8 cellular contexts compared by ENCODE assay signal in genomic region chr19:52570005-52570861, GRCh38. TPM values are rescaled to one million over a fixed set of nuclear protein-coding genes. Genes with fewer than 3 reads are reported as not detected.
DNase-seq lines count a peak whose midpoint lies in the region; ATAC-seq and TF ChIP-seq lines count a peak whose summit lies in the region.

Gene ZNF701, plus strand, starts transcription at chr19:52570287. Its CDS starts 3,861 bp downstream, at chr19:52574148.

- H3K4me3 ChIP-seq in DND-41 (ENCODE audit: low read depth in 1 of 2, low read length in 2 of 2): peak within 1 kb of the TSS; percentile 49 to 85
- peak within 1 kb of the TSS; percentile 65 for H3K4me3 ChIP-seq in GM23338
- peak within 1 kb of the TSS; percentile 81 for H3K4me3 ChIP-seq in left ventricle myocardium inferior
- H3K4me3 ChIP-seq in upper lobe of right lung: peak within 1 kb of the TSS; percentile 80

- H3K27ac Mint-ChIP-seq in GM23338 (peak within 1 kb of the TSS; percentile 95), progenitor cell of endocrine pancreas (peak within 1 kb of the TSS; percentile 99)

- peak; percentile 33 for TF ChIP-seq CTCF in DND-41 (IDR thresholded peaks at IDR 0.05; ENCODE audit: borderline replicate concordance, extremely low read depth, low read length, poor library complexity, severe bottlenecking)
- TF ChIP-seq CTCF in GM23338 (conservative IDR thresholded peaks at IDR 0.05; ENCODE audit: low read depth in 2 of 2): peak in 1 of 2 experiments; percentile 13; a peak in 1 of 4 replicates
- peak; percentile 58 for TF ChIP-seq CTCF in left ventricle myocardium inferior (IDR thresholded peaks at IDR 0.05; ENCODE audit: borderline replicate concordance)
- peak; percentile 25 for TF ChIP-seq CTCF in progenitor cell of endocrine pancreas (IDR thresholded peaks at IDR 0.05; ENCODE audit: unreplicated experiment)
- TF ChIP-seq CTCF in upper lobe of right lung (IDR thresholded peaks at IDR 0.05): peak; percentile 33

- H3K4me3 Mint-ChIP-seq in GM23338: peak within 1 kb of the TSS; percentile 93
- peak within 1 kb of the TSS; percentile 97 for H3K4me3 Mint-ChIP-seq in progenitor cell of endocrine pancreas (ENCODE audit: low read depth)

- H4K20me1 ChIP-seq in DND-41 (ENCODE audit: insufficient read depth, low read length): peaks cover 13% of the 10 kb centered on the region; the same call in 1 of the 2 replicates
- peaks cover 9% of the 10 kb centered on the region for H4K20me1 ChIP-seq in GM23338 (replicated peaks; ENCODE audit: insufficient read depth)

- H3K9me2 ChIP-seq in GM23338 (ENCODE audit: insufficient read depth): no peaks in the 10 kb centered on the region

- intact Hi-C loops in left ventricle myocardium inferior (cut with micrococcal nuclease): no loop called here
- intact Hi-C loops in upper lobe of right lung (cut with DNase I): no loop called here

- peak within 1 kb of the TSS; percentile 83 for H3K9ac ChIP-seq in DND-41 (ENCODE audit: low read depth, low read length)

- H3K9me3 ChIP-seq in DND-41 (ENCODE audit: insufficient read depth, low read length, severe bottlenecking): no peaks in the 10 kb centered on the region
- H3K9me3 ChIP-seq in left ventricle myocardium inferior (replicated peaks): no peaks in the 10 kb centered on the region
- no peaks in the 10 kb centered on the region for H3K9me3 ChIP-seq in upper lobe of right lung

- H2AFZ ChIP-seq in DND-41 (ENCODE audit: low read depth, low read length): peak within 1 kb of the TSS; percentile 82
- H2AFZ ChIP-seq in GM23338: no peak within 1 kb of the TSS

- peaks cover 10% of the 10 kb centered on the region for H3F3A ChIP-seq in GM23338 (replicated peaks; ENCODE audit: low read depth)

- H3K27me3 Mint-ChIP-seq in GM23338 (ENCODE audit: insufficient read depth, low read depth, poor library complexity) (peaks cover 17% of the 10 kb centered on the region), progenitor cell of endocrine pancreas (no peaks in the 10 kb centered on the region)

- H3K4me2 ChIP-seq in DND-41 (ENCODE audit: insufficient read depth, low read length) (peak within 1 kb of the TSS; percentile 74), GM23338 (peak within 1 kb of the TSS; percentile 97)

- peaks cover 31% of the 10 kb centered on the region for H3K36me3 ChIP-seq in DND-41 (ENCODE audit: insufficient read depth, low read length)
- H3K36me3 ChIP-seq in GM23338 (ENCODE audit: insufficient read depth): peaks cover 8% of the 10 kb centered on the region
- peaks cover 32% of the 10 kb centered on the region for H3K36me3 ChIP-seq in left ventricle myocardium inferior
- H3K36me3 ChIP-seq in upper lobe of right lung: peaks cover 14% of the 10 kb centered on the region

- peaks cover 23% of the 10 kb centered on the region for H3K36me3 Mint-ChIP-seq in GM23338 (ENCODE audit: low read depth)
- H3K36me3 Mint-ChIP-seq in progenitor cell of endocrine pancreas (ENCODE audit: insufficient read depth): peaks cover 12% of the 10 kb centered on the region

- H3K9me3 Mint-ChIP-seq in GM23338: no peaks in the 10 kb centered on the region
- H3K9me3 Mint-ChIP-seq in progenitor cell of endocrine pancreas (ENCODE audit: low read depth): no peaks in the 10 kb centered on the region

- H3K79me2 ChIP-seq in DND-41 (ENCODE audit: insufficient read depth, low read length) (peaks cover 43% of the 10 kb centered on the region), GM23338 (replicated peaks; ENCODE audit: insufficient read depth) (peaks cover 25% of the 10 kb centered on the region)

- H3K27me3 ChIP-seq in DND-41 (ENCODE audit: insufficient read depth, low read length, poor library complexity) (no peaks in the 10 kb centered on the region), GM23338 (ENCODE audit: insufficient read depth) (no peaks in the 10 kb centered on the region), left ventricle myocardium inferior (ENCODE audit: low read depth) (no peaks in the 10 kb centered on the region), upper lobe of right lung (no peaks in the 10 kb centered on the region)

- peak; percentile 92 for ATAC-seq in DND-41 (ENCODE audit: insufficient read depth, low read depth)
- ATAC-seq in GM23338: peak; percentile 89
- peak; percentile 100 for ATAC-seq in upper lobe of right lung

- peak within 1 kb of the TSS; percentile 97 for H3K27ac ChIP-seq in DND-41 (ENCODE audit: low read length)
- peak within 1 kb of the TSS; percentile 92 for H3K27ac ChIP-seq in GM23338 (ENCODE audit: low read depth)
- peak within 1 kb of the TSS; percentile 91 for H3K27ac ChIP-seq in left ventricle myocardium inferior (replicated peaks)
- peak within 1 kb of the TSS; percentile 87 for H3K27ac ChIP-seq in upper lobe of right lung

- H3K4me1 ChIP-seq in DND-41 (ENCODE audit: insufficient read depth, low read length) (peaks cover 32% of the 10 kb centered on the region), GM23338 (ENCODE audit: insufficient read depth) (peaks cover 23% of the 10 kb centered on the region), left ventricle myocardium inferior (peaks cover 19% of the 10 kb centered on the region), upper lobe of right lung (no peaks in the 10 kb centered on the region)

- DNase-seq in DND-41: peak; percentile 97
- DNase-seq in GM23338 (ENCODE audit: low spot score): peak; percentile 94
- peak; percentile 86 for DNase-seq in MV-4-11 (lab: John Stamatoyannopoulos, UW)
- peak; percentile 87 to 94 (median 91) for DNase-seq in T-helper 1 cell
- DNase-seq in amygdala (lab: John Stamatoyannopoulos, UW): peak; percentile 47 to 98 (median 90)
- DNase-seq in left ventricle myocardium inferior: peak; percentile 97
- DNase-seq in progenitor cell of endocrine pancreas (ENCODE audit: low spot score, unreplicated experiment): peak; percentile 97
- peak; percentile 96 for DNase-seq in upper lobe of right lung

- peaks cover 24% of the 10 kb centered on the region for H3K4me1 Mint-ChIP-seq in GM23338
- peaks cover 20% of the 10 kb centered on the region for H3K4me1 Mint-ChIP-seq in progenitor cell of endocrine pancreas (ENCODE audit: low read depth)

TF ChIP-seq in GM23338, 12 proteins besides CTCF, POLR2A, EP300 and RAD21 (continues in another document):
- 0 out of 2 replicates have a peak, but pooled peaks have one; percentile 18 for TF ChIP-seq CREB1 (CRISPR knock-in tag; IDR thresholded peaks at IDR 0.05; ENCODE audit: low read depth)
- TF ChIP-seq ZNF114 (CRISPR knock-in tag; IDR thresholded peaks at IDR 0.05): no peak
- TF ChIP-seq EZH2 (IDR thresholded peaks at IDR 0.05; ENCODE audit: low read depth, unreplicated experiment): no peak
- no peak for TF ChIP-seq NANOG (IDR thresholded peaks at IDR 0.05; ENCODE audit: borderline replicate concordance)
- peak; percentile 98 for TF ChIP-seq POLR2AphosphoS5 (IDR thresholded peaks at IDR 0.05; ENCODE audit: low read depth)
- TF ChIP-seq STAT1 (IDR thresholded peaks at IDR 0.05; ENCODE audit: unreplicated experiment): no peak
- no peak for TF ChIP-seq ZNF331 (CRISPR knock-in tag; IDR thresholded peaks at IDR 0.05; ENCODE audit: low read depth)
- TF ChIP-seq REST (IDR thresholded peaks at IDR 0.05; ENCODE audit: unreplicated experiment): no peak
- TF ChIP-seq ETS1 (IDR thresholded peaks at IDR 0.05): 0 out of 2 replicates have a peak, but pooled peaks have one; percentile 48

RNA-seq across cellular contexts. Expression of gene ZNF701, which starts in this region (rescaled TPM):
- 24.7 TPM in 2 replicates for total RNA-seq in GM23338 (2014; rRNA removed; shearing (Covaris generic))
- 6.7 and 8.5 TPM in 2 replicates for polyA plus RNA-seq in GM23338 (2016; fragmentation: Nextera tagmentation; extraction: Ambion mirVana)
- total RNA-seq in left ventricle myocardium inferior: 18.4 TPM
- 29.7 and 34.7 TPM in 2 replicates for total RNA-seq in progenitor cell of endocrine pancreas
- total RNA-seq in upper lobe of right lung: 18.5 TPM

Comparison
In these comparisons a context has a peak if more than half of its experiments do, and no peak if none do; other contexts are left out.
1. Peak in every context shown above with its lines: DNase-seq, ATAC-seq, H3K4me3 ChIP-seq and H3K27ac ChIP-seq.